Comparison of ENCODE assay signal across 8 cellular contexts in the genomic region with DNA sequence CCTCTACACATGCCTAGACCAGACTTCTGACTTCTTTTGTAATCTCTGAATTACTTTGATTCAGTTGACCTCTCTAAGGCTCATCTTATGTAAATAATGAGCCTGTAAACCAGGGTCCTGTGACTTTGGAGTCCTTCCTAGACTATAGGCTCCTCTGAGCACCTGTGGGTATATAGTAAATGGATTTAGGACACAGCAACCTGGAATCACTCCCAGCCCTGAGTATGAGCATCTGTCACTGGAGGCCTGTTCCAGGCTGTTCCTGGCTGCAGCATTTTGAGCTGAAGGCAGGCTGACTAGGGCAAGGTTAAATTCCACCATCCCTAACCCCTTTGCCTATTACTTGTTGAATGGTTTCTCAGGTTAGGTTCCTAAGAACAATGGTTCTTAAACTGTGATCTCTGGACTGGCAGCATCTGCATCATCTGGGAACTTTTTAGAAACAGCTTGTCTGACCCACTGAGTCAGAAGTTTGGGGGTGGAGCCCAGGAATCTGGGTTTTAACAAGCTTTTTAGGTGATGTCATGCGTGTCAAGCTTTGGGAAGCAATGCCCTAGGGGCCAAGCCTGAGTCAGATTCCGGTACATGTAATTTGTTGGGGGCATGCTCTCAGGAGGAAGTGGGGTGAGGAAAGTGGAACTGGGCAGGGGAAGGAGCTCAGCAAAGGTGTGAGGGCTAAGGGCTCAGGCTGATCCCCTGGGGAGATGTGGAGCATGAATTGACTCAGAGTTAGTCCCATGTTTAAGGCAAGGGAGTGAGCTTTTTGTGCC. TPM values are rescaled to one million over a fixed set of nuclear protein-coding genes. Genes with fewer than 3 reads are reported as not detected.
A peak's percentile ranks its signal among the peaks of the same experiment; 100 is the strongest.
DNase-seq lines count a peak whose midpoint lies in the region; ATAC-seq and TF ChIP-seq lines count a peak whose summit lies in the region.

No MANE protein-coding gene starts in this region.

- no peak overlapping the region for H4K8ac ChIP-seq in mesendoderm (ENCODE audit: low read depth, low read length)

- H3K23ac ChIP-seq in mesendoderm (ENCODE audit: low read length): no peak overlapping the region

- no peaks in the 10 kb centered on the region for H3K79me2 ChIP-seq in mesendoderm (ENCODE audit: control insufficient read depth, insufficient read depth, low read length)

- H2BK120ac ChIP-seq in mesendoderm (ENCODE audit: low read depth, low read length): no peak overlapping the region

- peak; percentile 71 for DNase-seq in A673 (ENCODE audit: low spot score)
- DNase-seq in T1000 (lab: John Stamatoyannopoulos, UW): peak; percentile 93
- peak; percentile 60 for DNase-seq in mesendoderm
- no peak for DNase-seq in SHP77 (lab: John Stamatoyannopoulos, UW)
- no peak for DNase-seq in T-helper 2 cell
- no peak for DNase-seq in NCI-H510A (lab: John Stamatoyannopoulos, UW)

- H3K9ac ChIP-seq in mesendoderm (ENCODE audit: low read length): no peak overlapping the region

- H3K4ac ChIP-seq in mesendoderm (ENCODE audit: low read depth, low read length): no peak overlapping the region

- no peak overlapping the region for H2AK5ac ChIP-seq in mesendoderm (ENCODE audit: low read length)

- H3K4me1 ChIP-seq in A673 (ENCODE audit: insufficient read depth, low read length, poor library complexity, severe bottlenecking): peaks cover 20% of the 10 kb centered on the region
- no peaks in the 10 kb centered on the region for H3K4me1 ChIP-seq in mesendoderm (ENCODE audit: control insufficient read depth, low read depth, low read length)

- no peak for TF ChIP-seq CTCF in A673 (conservative IDR thresholded peaks at IDR 0.05; ENCODE audit: low read depth, low read length)

- no peak overlapping the region for H3K4me2 ChIP-seq in mesendoderm (ENCODE audit: low read length)

- H3K56ac ChIP-seq in mesendoderm (ENCODE audit: low read length): no peak overlapping the region

- no peak overlapping the region for H2BK15ac ChIP-seq in mesendoderm (replicated peaks; ENCODE audit: low read depth)

- no peak overlapping the region for H4K5ac ChIP-seq in mesendoderm (ENCODE audit: low read length)

- H2BK5ac ChIP-seq in mesendoderm (ENCODE audit: low read length): no peak overlapping the region

- BruUV-seq in A673 (replicated peaks; lab: Mats Ljungman, UMichigan): no TSS peak

- ATAC-seq in GM19023 (IDR thresholded peaks at IDR 0.05; ENCODE audit: unreplicated experiment) (peak; percentile 72), HG03060 (IDR thresholded peaks at IDR 0.05; ENCODE audit: low read depth, unreplicated experiment) (peak; percentile 67)

- H3K36me3 ChIP-seq in A673 (ENCODE audit: insufficient read depth, low read length, poor library complexity, severe bottlenecking) (no peaks in the 10 kb centered on the region), mesendoderm (ENCODE audit: control insufficient read depth, insufficient read depth, low read length) (no peaks in the 10 kb centered on the region)

- no peak overlapping the region for H3K18ac ChIP-seq in mesendoderm (ENCODE audit: low read length)

- CTCF ChIA-PET in A673 (lab: Charles Lee): interaction anchor here (1.1 kb wide), 1 partner anchor 323 kb away, joined by 4 read pairs; no protein-coding TSS in a partner anchor

- POLR2A ChIA-PET in A673 (lab: Charles Lee; ENCODE audit: low non-redundant PET): no interaction called here

- H3K4me3 ChIP-seq in A673 (ENCODE audit: low read depth, low read length, poor library complexity, severe bottlenecking): no peak overlapping the region
- H3K4me3 ChIP-seq in mesendoderm (ENCODE audit: low read length): no peak overlapping the region

- no peaks in the 10 kb centered on the region for H3K79me1 ChIP-seq in mesendoderm (ENCODE audit: low read length)

- no peak overlapping the region for H3K27ac ChIP-seq in A673 (ENCODE audit: low read depth, low read length, poor library complexity, severe bottlenecking)
- H3K27ac ChIP-seq in mesendoderm (ENCODE audit: low read depth, low read length): no peak overlapping the region

- WGBS in mesendoderm (ENCODE audit: extremely low coverage, insufficient coverage, low lambda C conversion rate): no CpG with 5 or more reads among the region's 2 CpGs

- H3K9me3 ChIP-seq in A673 (ENCODE audit: low read depth, low read length, poor library complexity, severe bottlenecking): no peaks in the 10 kb centered on the region

- H3K27me3 ChIP-seq in A673 (replicated peaks; ENCODE audit: insufficient read depth, low read depth, low read length, poor library complexity): no peaks in the 10 kb centered on the region
- H3K27me3 ChIP-seq in mesendoderm (ENCODE audit: insufficient read depth, low read length, poor library complexity): no peaks in the 10 kb centered on the region

- intact Hi-C loops in A673 (cut with micrococcal nuclease; ENCODE audit: unreplicated experiment): no loop called here

RNA-seq across cellular contexts. Expression of a gene that starts 28.2 kb away (rescaled TPM):
- total RNA-seq in A673 (2021): 3.8 and 4.0 TPM in 2 replicates
- polyA plus RNA-seq in mesendoderm (2013, experiment 1 of 2): 2.2 TPM
- polyA plus RNA-seq in mesendoderm (2013, experiment 2 of 2): 2.1 TPM

RNA-seq across cellular contexts. Expression of a gene that starts 47.5 kb away (rescaled TPM):
- total RNA-seq in A673 (2021): 0.11 and 0.17 TPM in 2 replicates
- 0.03 TPM for polyA plus RNA-seq in mesendoderm (2013, experiment 1 of 2)
- polyA plus RNA-seq in mesendoderm (2013, experiment 2 of 2): 0.01 TPM

Comparison
In these comparisons a context has a peak if more than half of its experiments do, and no peak if none do; other contexts are left out.
1. DNase-seq: peak in A673 (single experiment), T1000 (single experiment) and mesendoderm (single experiment); none in SHP77 (0 of 2), T-helper 2 cell (0 of 5) and NCI-H510A (single experiment).